14 cellular contexts compared by ENCODE assay signal in genomic region chr7:16432425-16432731, GRCh38. TPM values are rescaled to one million over a fixed set of nuclear protein-coding genes. Genes with fewer than 3 reads are reported as not detected.
DNase-seq lines count a peak whose midpoint lies in the region; ATAC-seq and TF ChIP-seq lines count a peak whose summit lies in the region.
"Had no signal": no experiment of that assay in that cellular context is flagged by ENCODE, and none has a peak within 500 bp of the region (broad histone marks: within the 10 kb centered on the region; RNA-seq: fewer than 3 reads in every experiment).

No MANE protein-coding gene starts in this region.

- BruUV-seq in Panc1 (replicated peaks; lab: Mats Ljungman, UMichigan) = no TSS peak

- peaks cover 6% of the 10 kb centered on the region for H3K4me1 Mint-ChIP-seq in type B pancreatic cell (ENCODE audit: unreplicated experiment)

- in situ Hi-C loops in Panc1 (cut with HindIII; ENCODE audit: low pct_unique_long_range_greater_than_20kb, low sequenced_read_pairs) = no loop called here
- in situ Hi-C loops in GM13976 (cut with MboI; ENCODE audit: low sequenced_read_pairs, unreplicated experiment) = no loop called here

- H3K9me3 Mint-ChIP-seq in type B pancreatic cell = no peaks in the 10 kb centered on the region
- H3K9me3 Mint-ChIP-seq: CD8-positive, alpha-beta memory T cell had no signal

- H3K27me3 ChIP-seq in Panc1 (ENCODE audit: control insufficient read depth, insufficient read depth, low read length) = no peaks in the 10 kb centered on the region
- H3K27me3 ChIP-seq: BE2C had no signal

- no peaks in the 10 kb centered on the region for H3K36me3 ChIP-seq in Panc1 (ENCODE audit: control insufficient read depth, insufficient read depth, low read length)
- H3K36me3 ChIP-seq: BE2C had no signal

- H3K4me3 Mint-ChIP-seq in type B pancreatic cell = no peak overlapping the region
- H3K4me3 Mint-ChIP-seq: CD14-positive monocyte; CD8-positive, alpha-beta memory T cell had no signal

- no peak overlapping the region for H3K4me3 ChIP-seq in Panc1 (ENCODE audit: low read depth in 2 of 2, low read length in 2 of 2)
- H3K4me3 ChIP-seq: A549, GM23248 had no signal

- DNase-seq in Panc1 (ENCODE audit: low read depth, low spot score) = no peak
- no peak for DNase-seq in type B pancreatic cell (ENCODE audit: extremely low spot score, unreplicated experiment)
- DNase-seq in GM13976 (ENCODE audit: low spot score) = no peak
- DNase-seq in ecto neural progenitor cell (ENCODE audit: low spot score) = no peak

- TF ChIP-seq CTCF in C4-2B (conservative IDR thresholded peaks at IDR 0.05) (peak; percentile 55), Panc1 (IDR thresholded peaks at IDR 0.05) (peak; percentile 20; the same call in 1 of the 2 replicates), type B pancreatic cell (conservative IDR thresholded peaks at IDR 0.05) (peak; percentile 9), GM13976 (IDR thresholded peaks at IDR 0.05; ENCODE audit: borderline replicate concordance, control extremely low read depth, extremely low read depth, insufficient read depth, missing control alignments) (no peak)

- ATAC-seq in GM19452 (IDR thresholded peaks at IDR 0.05; ENCODE audit: unreplicated experiment) = peak; percentile 11
- no peak for ATAC-seq in Panc1
- no peak for ATAC-seq in GM21576 (IDR thresholded peaks at IDR 0.05; ENCODE audit: unreplicated experiment)

- no peaks in the 10 kb centered on the region for H3K9me3 ChIP-seq in Panc1 (ENCODE audit: control insufficient read depth, insufficient read depth, low read depth, low read length)
- H3K9me3 ChIP-seq: A549, BE2C, Caco-2 had no signal

- CTCF ChIA-PET in Panc1 (lab: Charles Lee) = interaction anchor here (3.3 kb wide), 1 partner anchor 132 kb away, joined by 18 read pairs; no protein-coding TSS in a partner anchor

- intact Hi-C loops in Panc1 (cut with micrococcal nuclease; ENCODE audit: unreplicated experiment) = loop anchor here (1.0 to 5.0 kb wide), 2 partner anchors 133 to 355 kb away; no protein-coding TSS in a partner anchor

- no peaks in the 10 kb centered on the region for H3K4me1 ChIP-seq in Panc1 (ENCODE audit: control insufficient read depth, insufficient read depth, low read length)
- H3K4me1 ChIP-seq: A549 had no signal

- no peak overlapping the region for H3K27ac Mint-ChIP-seq in type B pancreatic cell
- H3K27ac Mint-ChIP-seq: CD14-positive monocyte; CD8-positive, alpha-beta memory T cell had no signal

- POLR2A ChIA-PET in Panc1 (lab: Charles Lee) = no interaction called here

- H3K27ac ChIP-seq in C4-2B (no peak overlapping the region), Panc1 (ENCODE audit: low read length) (no peak overlapping the region)
- H3K27ac ChIP-seq: A549, GM23248, HL-60 had no signal

- no peaks in the 10 kb centered on the region for H3K36me3 Mint-ChIP-seq in type B pancreatic cell
- H3K36me3 Mint-ChIP-seq: CD14-positive monocyte; CD8-positive, alpha-beta memory T cell had no signal

- H3K27me3 Mint-ChIP-seq in type B pancreatic cell = no peaks in the 10 kb centered on the region

RNA-seq across cellular contexts. Expression of gene CRPPA, which starts 11.0 kb away (rescaled TPM):
- 2.4 TPM for total RNA-seq in Panc1 (2021; ENCODE audit: unreplicated experiment)
- polyA plus RNA-seq in Panc1 (2012; ENCODE audit: insufficient read length) = 0.40 TPM
- total RNA-seq in type B pancreatic cell (ENCODE audit: low replicate concordance) = 2.8 and 2.9 TPM in 2 replicates

RNA-seq across cellular contexts. Expression of gene SOSTDC1, which starts 33.2 kb away (rescaled TPM):
- total RNA-seq in Panc1 (2021; ENCODE audit: unreplicated experiment) (not detected), type B pancreatic cell (ENCODE audit: low replicate concordance) (5.4 and 6.0 TPM in 2 replicates)
- not detected for polyA plus RNA-seq in Panc1 (2012; ENCODE audit: insufficient read length)
- total RNA-seq: CD8-positive, alpha-beta memory T cell; GM23248 had no signal
- polyA plus RNA-seq: A549; CD14-positive monocyte; CD8-positive, alpha-beta memory T cell; GM23248 had no signal
